ENCODE assay signal across 1 cellular context in genomic region chr12:138898-139534, GRCh38.
TF ChIP-seq lines count a peak whose summit lies in the region.

No MANE protein-coding gene starts in this region.

TF ChIP-seq in GM23338, 12 proteins besides CTCF, POLR2A, EP300 and RAD21 (continued from another document):
- TF ChIP-seq, protein P1, sequence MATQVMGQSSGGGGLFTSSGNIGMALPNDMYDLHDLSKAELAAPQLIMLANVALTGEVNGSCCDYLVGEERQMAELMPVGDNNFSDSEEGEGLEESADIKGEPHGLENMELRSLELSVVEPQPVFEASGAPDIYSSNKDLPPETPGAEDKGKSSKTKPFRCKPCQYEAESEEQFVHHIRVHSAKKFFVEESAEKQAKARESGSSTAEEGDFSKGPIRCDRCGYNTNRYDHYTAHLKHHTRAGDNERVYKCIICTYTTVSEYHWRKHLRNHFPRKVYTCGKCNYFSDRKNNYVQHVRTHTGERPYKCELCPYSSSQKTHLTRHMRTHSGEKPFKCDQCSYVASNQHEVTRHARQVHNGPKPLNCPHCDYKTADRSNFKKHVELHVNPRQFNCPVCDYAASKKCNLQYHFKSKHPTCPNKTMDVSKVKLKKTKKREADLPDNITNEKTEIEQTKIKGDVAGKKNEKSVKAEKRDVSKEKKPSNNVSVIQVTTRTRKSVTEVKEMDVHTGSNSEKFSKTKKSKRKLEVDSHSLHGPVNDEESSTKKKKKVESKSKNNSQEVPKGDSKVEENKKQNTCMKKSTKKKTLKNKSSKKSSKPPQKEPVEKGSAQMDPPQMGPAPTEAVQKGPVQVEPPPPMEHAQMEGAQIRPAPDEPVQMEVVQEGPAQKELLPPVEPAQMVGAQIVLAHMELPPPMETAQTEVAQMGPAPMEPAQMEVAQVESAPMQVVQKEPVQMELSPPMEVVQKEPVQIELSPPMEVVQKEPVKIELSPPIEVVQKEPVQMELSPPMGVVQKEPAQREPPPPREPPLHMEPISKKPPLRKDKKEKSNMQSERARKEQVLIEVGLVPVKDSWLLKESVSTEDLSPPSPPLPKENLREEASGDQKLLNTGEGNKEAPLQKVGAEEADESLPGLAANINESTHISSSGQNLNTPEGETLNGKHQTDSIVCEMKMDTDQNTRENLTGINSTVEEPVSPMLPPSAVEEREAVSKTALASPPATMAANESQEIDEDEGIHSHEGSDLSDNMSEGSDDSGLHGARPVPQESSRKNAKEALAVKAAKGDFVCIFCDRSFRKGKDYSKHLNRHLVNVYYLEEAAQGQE (IDR thresholded peaks at IDR 0.05; ENCODE audit: unreplicated experiment), result no peak
- no peak for TF ChIP-seq CREB1 (CRISPR knock-in tag; IDR thresholded peaks at IDR 0.05; ENCODE audit: low read depth)
